20 cellular contexts compared by ENCODE assay signal in the genomic region with DNA sequence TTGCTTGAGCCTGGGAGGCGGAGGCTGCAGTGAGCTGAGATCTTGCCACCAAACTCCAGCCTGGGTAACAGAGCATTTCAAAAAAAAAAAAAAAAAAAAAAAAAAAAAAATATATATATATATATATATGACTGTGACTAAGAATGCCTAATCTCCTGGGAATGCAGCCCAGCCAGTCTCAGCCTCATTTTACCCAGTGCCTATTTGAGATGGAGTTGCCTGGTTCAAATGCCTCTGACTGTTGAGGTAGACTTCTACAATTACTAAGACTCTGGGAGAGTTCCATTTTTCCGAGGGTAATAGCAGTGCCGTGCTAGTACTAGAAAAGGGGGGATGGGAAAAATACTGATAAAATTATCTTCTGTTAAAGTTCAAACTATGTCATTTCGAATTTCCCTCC.
A peak's percentile ranks its signal among the peaks of the same experiment; 100 is the strongest.
DNase-seq lines count a peak whose midpoint lies in the region; ATAC-seq, FAIRE-seq and TF ChIP-seq lines count a peak whose summit lies in the region.
"Had no signal": no experiment of that assay in that cellular context is flagged by ENCODE, and none has a peak within 500 bp of the region (broad histone marks: within the 10 kb centered on the region; RNA-seq: fewer than 3 reads in every experiment).

No MANE protein-coding gene starts in this region.

- H3K79me2 ChIP-seq in GM23248 (ENCODE audit: insufficient read depth) (peaks cover 13% of the 10 kb centered on the region; the same call in 1 of the 2 replicates), keratinocyte (ENCODE audit: control insufficient read depth, insufficient read depth, low read length) (no peaks in the 10 kb centered on the region)

- no peak overlapping the region for H3K56ac ChIP-seq in IMR-90 (ENCODE audit: extremely low read depth, insufficient read depth, low read length)

- H2BK120ac ChIP-seq in IMR-90 (ENCODE audit: low read depth, low read length) = no peak overlapping the region

- no peak overlapping the region for H4K8ac ChIP-seq in IMR-90 (ENCODE audit: low read depth in 2 of 2, low read length in 2 of 2)

- H3K23ac ChIP-seq in IMR-90 (ENCODE audit: low read depth, low read length) = no peak overlapping the region

- H2AFZ ChIP-seq in GM23248 = no peak overlapping the region
- H2AFZ ChIP-seq in IMR-90 (replicated peaks; ENCODE audit: low read length, poor library complexity) = no peak overlapping the region
- peak overlapping the region; percentile 39 for H2AFZ ChIP-seq in keratinocyte (ENCODE audit: control insufficient read depth, low read length)

- no peak overlapping the region for H3K4me2 ChIP-seq in GM23248 (ENCODE audit: unreplicated experiment)
- no peak overlapping the region for H3K4me2 ChIP-seq in IMR-90 (ENCODE audit: low read depth, low read length)
- H3K4me2 ChIP-seq in keratinocyte (ENCODE audit: control insufficient read depth, extremely low read depth, insufficient read depth, low read depth, low read length) = peak overlapping the region; percentile 54

- no TSS peak for BruUV-seq in IMR-90 (replicated peaks; lab: Mats Ljungman, UMichigan)

- dilution Hi-C loops in IMR-90 (cut with HindIII; ENCODE audit: low sequenced_read_pairs, unreplicated experiment) = no loop called here
- dilution Hi-C loops in keratinocyte (cut with MboI; ENCODE audit: extremely low pct_ligation_motif_present, low sequenced_read_pairs) = no loop called here

- peaks cover 60% of the 10 kb centered on the region for H3F3A ChIP-seq in GM23248 (ENCODE audit: insufficient read depth)

- CTCF ChIA-PET in IMR-90 (lab: Yijun Ruan, JAX) = no interaction called here

- H4K5ac ChIP-seq in IMR-90 (ENCODE audit: low read depth, low read length) = no peak overlapping the region

- H3K4me1 ChIP-seq in GM23248 (ENCODE audit: insufficient read depth) (no peaks in the 10 kb centered on the region; the same call in 1 of the 2 replicates), IMR-90 (ENCODE audit: control insufficient read depth, insufficient read depth, low read length) (no peaks in the 10 kb centered on the region), keratinocyte (ENCODE audit: control insufficient read depth, extremely low read depth, insufficient read depth, low read length) (peaks cover 9% of the 10 kb centered on the region)

- H3K4me3 ChIP-seq in GM23248 (no peak overlapping the region), IMR-90 (ENCODE audit: insufficient read depth, low read depth, low read length) (no peak overlapping the region), keratinocyte (ENCODE audit: control insufficient read depth in 2 of 3, extremely low read depth in 1 of 3, insufficient read depth in 2 of 3, low read depth in 1 of 3, low read length in 3 of 3) (peak overlapping the region in 1 of 3 experiments; percentile 44)

- ATAC-seq in IMR-90 (ENCODE audit: low read depth) = no peak
- no peak for ATAC-seq in T-helper 17 cell
- ATAC-seq in HG02798 (IDR thresholded peaks at IDR 0.05; ENCODE audit: poor library complexity, unreplicated experiment) = no peak
- ATAC-seq: HCT116 had no signal

- no peaks in the 10 kb centered on the region for H3K9me2 ChIP-seq in GM23248 (ENCODE audit: insufficient read depth)

- peak; percentile 43 for DNase-seq in GM23248
- peak; percentile 74 for DNase-seq in IMR-90
- no peak for DNase-seq in T-helper 17 cell
- peak; percentile 36 for DNase-seq in keratinocyte (ENCODE audit: low read depth, low spot score)
- no peak for DNase-seq in GOT3 (lab: John Stamatoyannopoulos, UW)
- DNase-seq in NOMO-1 treated with dmso at 0.1 percent for 144 hours (lab: John Stamatoyannopoulos, UW; ENCODE audit: unreplicated experiment) = no peak
- DNase-seq: CD4-positive, alpha-beta memory T cell; DMS153; DMS79 treated with DMSO at 0.1 percent for 48 hours; EL; GDM1 had no signal

- H3K27ac ChIP-seq in GM23248 (no peak overlapping the region), IMR-90 (ENCODE audit: insufficient read depth, low read length) (no peak overlapping the region), keratinocyte (ENCODE audit: control insufficient read depth, insufficient read depth, low read length) (no peak overlapping the region)
- H3K27ac ChIP-seq: C4-2B, HL-60 had no signal

- no peak for TF ChIP-seq CTCF in IMR-90 (conservative IDR thresholded peaks at IDR 0.05; ENCODE audit: low read depth, low read length)
- TF ChIP-seq CTCF in keratinocyte (optimal IDR thresholded peaks at IDR 0.05 in 1 of 3, IDR thresholded peaks at IDR 0.05 in 1 of 3, conservative IDR thresholded peaks at IDR 0.05 in 1 of 3; ENCODE audit: extremely low read depth in 1 of 3, insufficient read depth in 2 of 3, low read length in 3 of 3) = no peak

- intact Hi-C loops in IMR-90 (cut with micrococcal nuclease) = no loop called here

- H4K20me1 ChIP-seq in GM23248 (ENCODE audit: insufficient read depth) (no peaks in the 10 kb centered on the region), IMR-90 (ENCODE audit: insufficient read depth, low read length) (no peaks in the 10 kb centered on the region), keratinocyte (ENCODE audit: control insufficient read depth, extremely low read depth, insufficient read depth, low read length) (no peaks in the 10 kb centered on the region)

- no peak for TF ChIP-seq POLR2A in IMR-90 (IDR thresholded peaks at IDR 0.05; ENCODE audit: low read depth, low read length)

- WGBS in GM23248 (ENCODE audit: low coverage in 1 of 2, low lambda C conversion rate in 2 of 2, missing lambda C conversion rate in 2 of 2), 2 experiments = 63 to 84% methylated on average over 3 to 4 of the region's 4 CpGs
- no CpG with 5 or more reads among the region's 4 CpGs for WGBS in IMR-90 (ENCODE audit: extremely low coverage in 2 of 2, insufficient read length in 1 of 2), 2 experiments

- H3K4me1 Mint-ChIP-seq in T-helper 17 cell = no peaks in the 10 kb centered on the region
- H3K4me1 Mint-ChIP-seq: B cell; CD4-positive, alpha-beta memory T cell had no signal

- FAIRE-seq in keratinocyte (lab: Jason Lieb, UNC) = peak; percentile 69
- FAIRE-seq: A204.1, D721Med, GM12892, H1 had no signal

- no peak overlapping the region for H3K27ac Mint-ChIP-seq in T-helper 17 cell
- H3K27ac Mint-ChIP-seq: B cell; CD4-positive, alpha-beta memory T cell had no signal

- H2AK5ac ChIP-seq in IMR-90 (ENCODE audit: low read depth, low read length) = no peak overlapping the region

- no peak overlapping the region for H2BK5ac ChIP-seq in IMR-90 (ENCODE audit: low read depth, low read length, poor library complexity, severe bottlenecking)

- H3K4ac ChIP-seq in IMR-90 (ENCODE audit: low read depth, low read length) = no peak overlapping the region

- no peak overlapping the region for H3K18ac ChIP-seq in IMR-90 (ENCODE audit: low read depth, low read length)

- no peaks in the 10 kb centered on the region for H3K36me3 Mint-ChIP-seq in T-helper 17 cell (ENCODE audit: low read depth)
- H3K36me3 Mint-ChIP-seq: CD4-positive, alpha-beta memory T cell had no signal

- in situ Hi-C loops in GM23248 (cut with MboI) = no loop called here
- in situ Hi-C loops in IMR-90 (cut with MboI; ENCODE audit: low sequenced_read_pairs) = no loop called here

- H4K91ac ChIP-seq in IMR-90 (ENCODE audit: insufficient read depth, low read depth, low read length) = no peak overlapping the region

- H3K36me3 ChIP-seq in GM23248 (ENCODE audit: low read depth) = peaks cover 75% of the 10 kb centered on the region
- no peaks in the 10 kb centered on the region for H3K36me3 ChIP-seq in IMR-90 (ENCODE audit: control insufficient read depth, insufficient read depth, low read length)
- no peaks in the 10 kb centered on the region for H3K36me3 ChIP-seq in keratinocyte (ENCODE audit: control insufficient read depth in 2 of 2, extremely low read depth in 1 of 2, insufficient read depth in 2 of 2, low read length in 2 of 2)

- no peak overlapping the region for H3K14ac ChIP-seq in IMR-90 (replicated peaks; ENCODE audit: low read depth, low read length)

- H2AK9ac ChIP-seq in IMR-90 (replicated peaks; ENCODE audit: low read depth, low read length, poor library complexity) = no peak overlapping the region

- H3K9me1 ChIP-seq in IMR-90 (ENCODE audit: insufficient read depth, low read length) = no peaks in the 10 kb centered on the region
- H3K9me1 ChIP-seq in keratinocyte (ENCODE audit: control insufficient read depth, extremely low read depth, insufficient read depth, low read length) = no peaks in the 10 kb centered on the region

- TF ChIP-seq RAD21 in IMR-90 (IDR thresholded peaks at IDR 0.05; ENCODE audit: low read length) = no peak

- H3K27me3 Mint-ChIP-seq in T-helper 17 cell = no peaks in the 10 kb centered on the region
- H3K27me3 Mint-ChIP-seq: B cell; CD4-positive, alpha-beta memory T cell had no signal

- no peak overlapping the region for H2BK15ac ChIP-seq in IMR-90 (ENCODE audit: low read depth, low read length)

- no peaks in the 10 kb centered on the region for H3K79me1 ChIP-seq in IMR-90 (ENCODE audit: low read depth in 1 of 2, low read length in 2 of 2)

- H3K9me3 ChIP-seq in GM23248 (ENCODE audit: low read depth) (no peaks in the 10 kb centered on the region), IMR-90 (ENCODE audit: control insufficient read depth, insufficient read depth, low read length) (no peaks in the 10 kb centered on the region), T-helper 17 cell (ENCODE audit: control insufficient read depth, low read length, poor library complexity, severe bottlenecking) (no peaks in the 10 kb centered on the region), keratinocyte (ENCODE audit: control insufficient read depth, low read depth, low read length) (no peaks in the 10 kb centered on the region)

- no peaks in the 10 kb centered on the region for H3K27me3 ChIP-seq in GM23248 (replicated peaks; ENCODE audit: insufficient read depth)
- no peaks in the 10 kb centered on the region for H3K27me3 ChIP-seq in IMR-90 (ENCODE audit: control insufficient read depth, insufficient read depth, low read length)
- no peaks in the 10 kb centered on the region for H3K27me3 ChIP-seq in keratinocyte (ENCODE audit: control insufficient read depth, extremely low read depth, insufficient read depth, low read length)

- no peak overlapping the region for H2BK20ac ChIP-seq in IMR-90 (ENCODE audit: low read depth, low read length)

- POLR2A ChIA-PET in IMR-90 (lab: Charles Lee; ENCODE audit: unreplicated experiment) = no interaction called here

- H3K9ac ChIP-seq in GM23248 (no peak overlapping the region), IMR-90 (ENCODE audit: low read depth, low read length) (no peak overlapping the region), keratinocyte (ENCODE audit: control insufficient read depth, extremely low read depth, insufficient read depth, low read length) (no peak overlapping the region)

- peak overlapping the region; percentile 15 for H3K4me3 Mint-ChIP-seq in T-helper 17 cell
- H3K4me3 Mint-ChIP-seq: B cell; CD4-positive, alpha-beta memory T cell had no signal

Comparison
In these comparisons a context has a peak if more than half of its experiments do, and no peak if none do; other contexts are left out.
1. DNase-seq: peak in GM23248 (single experiment), IMR-90 (single experiment) and keratinocyte (single experiment); none in T-helper 17 cell (0 of 3), GOT3 (single experiment) and NOMO-1 treated with dmso at 0.1 percent for 144 hours (single experiment).